8 cellular contexts compared by ENCODE assay signal in the genomic region with DNA sequence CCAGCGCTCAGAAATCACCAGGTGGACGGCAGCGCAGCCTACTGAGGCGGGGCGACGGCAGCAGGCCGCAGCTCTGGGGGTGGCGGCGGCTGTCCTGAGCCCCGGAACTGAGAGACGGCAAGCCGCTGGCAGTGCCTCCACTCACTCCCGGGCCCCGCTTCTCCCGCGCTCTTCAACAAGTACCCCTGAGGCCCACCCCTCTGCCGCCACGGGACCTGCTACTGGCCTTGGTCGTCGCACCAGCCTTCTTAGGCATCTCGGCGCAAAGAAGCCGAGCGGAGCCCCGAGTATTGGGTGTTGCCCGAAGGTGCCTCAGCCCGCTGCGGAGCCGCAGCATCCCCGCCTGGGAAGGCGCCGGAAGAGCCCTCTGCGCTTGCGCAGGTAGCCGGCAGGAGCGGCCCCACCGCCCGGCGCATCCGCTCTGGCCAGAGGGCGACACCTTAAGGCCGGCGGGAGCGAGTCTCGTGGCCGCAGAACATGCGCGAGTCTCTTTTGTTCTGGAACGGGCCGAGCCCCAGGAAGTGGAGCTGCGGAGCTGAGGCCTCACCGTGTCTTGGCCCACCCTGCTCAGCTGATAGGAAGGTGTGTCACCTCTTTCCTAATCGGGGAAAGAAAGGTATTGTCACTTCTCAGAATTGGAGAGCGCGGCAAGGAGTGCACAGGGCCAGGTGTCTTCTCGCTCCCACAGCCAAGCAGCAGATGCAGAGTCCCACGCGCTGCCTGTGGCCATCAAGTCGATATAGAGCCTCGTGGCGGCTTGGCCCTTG. TPM values are rescaled to one million over a fixed set of nuclear protein-coding genes. Genes with fewer than 3 reads are reported as not detected.
DNase-seq lines count a peak whose midpoint lies in the region; ATAC-seq, FAIRE-seq and TF ChIP-seq lines count a peak whose summit lies in the region.

A gene (minus strand): TSS at position 369 of the 767 bp plus-strand sequence. CDS start 32 bp downstream, at position 337.

- H3K4me2 ChIP-seq in keratinocyte (ENCODE audit: control insufficient read depth, extremely low read depth, insufficient read depth, low read depth, low read length) = peak within 1 kb of the TSS; percentile 93

- H3K9ac ChIP-seq in keratinocyte (ENCODE audit: control insufficient read depth, extremely low read depth, insufficient read depth, low read length) = peak within 1 kb of the TSS; percentile 82

- peak within 1 kb of the TSS; percentile 74 for H3K27ac ChIP-seq in keratinocyte (ENCODE audit: control insufficient read depth, insufficient read depth, low read length)

- no peaks in the 10 kb centered on the region for H3K9me3 ChIP-seq in keratinocyte (ENCODE audit: control insufficient read depth, low read depth, low read length)

- ATAC-seq in GM19035 (IDR thresholded peaks at IDR 0.05; ENCODE audit: unreplicated experiment) (peak; percentile 87), HG03342 (IDR thresholded peaks at IDR 0.05; ENCODE audit: unreplicated experiment) (peak; percentile 83)

- peaks cover 14% of the 10 kb centered on the region for H3K4me1 ChIP-seq in keratinocyte (ENCODE audit: control insufficient read depth, extremely low read depth, insufficient read depth, low read length)

- peak within 1 kb of the TSS; percentile 77 to 94 (median 86) for H3K4me3 ChIP-seq in keratinocyte (ENCODE audit: control insufficient read depth in 2 of 3, extremely low read depth in 1 of 3, insufficient read depth in 2 of 3, low read depth in 1 of 3, low read length in 3 of 3)

- H3K27me3 ChIP-seq in keratinocyte (ENCODE audit: control insufficient read depth, extremely low read depth, insufficient read depth, low read length) = no peaks in the 10 kb centered on the region

- peaks cover 9 to 15% of the 10 kb centered on the region in 2 experiments for H3K36me3 ChIP-seq in keratinocyte (ENCODE audit: control insufficient read depth in 2 of 2, extremely low read depth in 1 of 2, insufficient read depth in 2 of 2, low read length in 2 of 2)

- no peaks in the 10 kb centered on the region for H4K20me1 ChIP-seq in keratinocyte (ENCODE audit: control insufficient read depth, extremely low read depth, insufficient read depth, low read length)

- DNase-seq in Ammon's horn (ENCODE audit: low spot score) = peak; percentile 92
- DNase-seq in NCI-H345 (lab: John Stamatoyannopoulos, UW) = peak; percentile 85
- peak; percentile 88 for DNase-seq in activated CD4-positive, CD25-positive, alpha-beta regulatory T cell treated with anti-CD3 and anti-CD28 coated beads, Interleukin-2, amount 50 U/mL, for 72 hours
- peak; percentile 89 for DNase-seq in cerebellar cortex (ENCODE audit: low spot score)
- peak; percentile 66 for DNase-seq in keratinocyte (ENCODE audit: low read depth, low spot score)
- peak; percentile 75 to 76 for DNase-seq in stimulated activated CD4-positive, alpha-beta T cell treated with anti-CD3 and anti-CD28 coated beads, Interleukin-15, amount 100 ng/mL, for 1 hour (ENCODE audit: low read depth in 1 of 2, low spot score in 1 of 2)

- peak within 1 kb of the TSS; percentile 92 for H2AFZ ChIP-seq in keratinocyte (ENCODE audit: control insufficient read depth, low read length)

- H3K79me2 ChIP-seq in keratinocyte (ENCODE audit: control insufficient read depth, insufficient read depth, low read length) = peaks cover 26% of the 10 kb centered on the region

- TF ChIP-seq CTCF in keratinocyte (optimal IDR thresholded peaks at IDR 0.05 in 1 of 3, IDR thresholded peaks at IDR 0.05 in 1 of 3, conservative IDR thresholded peaks at IDR 0.05 in 1 of 3; ENCODE audit: extremely low read depth in 1 of 3, insufficient read depth in 2 of 3, low read length in 3 of 3) = peak; percentile 37 to 93 (median 67)

- no peak for FAIRE-seq in keratinocyte (lab: Jason Lieb, UNC)

- no peaks in the 10 kb centered on the region for H3K9me1 ChIP-seq in keratinocyte (ENCODE audit: control insufficient read depth, extremely low read depth, insufficient read depth, low read length)

- dilution Hi-C loops in keratinocyte (cut with MboI; ENCODE audit: extremely low pct_ligation_motif_present, low sequenced_read_pairs) = no loop called here

RNA-seq across cellular contexts. Expression of the gene that starts here (rescaled TPM):
- 26.6 to 28.7 TPM (median 28.6 TPM) in 3 replicates for polyA plus RNA-seq in keratinocyte
- 7.1 TPM for polyA plus RNA-seq in keratinocyte (2011; ENCODE audit: low read depth)
- polyA plus RNA-seq in keratinocyte (2011; cell fraction: cytosol; rRNA removed) = 15.5 and 21.1 TPM in 2 replicates
- 8.3 and 9.3 TPM in 2 replicates for polyA plus RNA-seq in keratinocyte (2011; cell fraction: nucleus; rRNA removed)
- polyA plus RNA-seq in keratinocyte (2012; ENCODE audit: low replicate concordance) = 19.2 and 41.8 TPM in 2 replicates
- 4.1 to 6.5 TPM (median 6.0 TPM) in 3 replicates for polyA minus RNA-seq in keratinocyte
- polyA minus RNA-seq in keratinocyte (2011; cell fraction: cytosol; rRNA and poly(A)+ RNA removed) = 11.9 TPM
- 5.1 and 8.0 TPM in 2 replicates for polyA minus RNA-seq in keratinocyte (2011; cell fraction: nucleus; rRNA and poly(A)+ RNA removed)

Comparison
In these comparisons a context has a peak if more than half of its experiments do, and no peak if none do; other contexts are left out.
1. Peak in every context shown above with its lines: DNase-seq, ATAC-seq, H3K4me3 ChIP-seq and H3K27ac ChIP-seq.